Comparison of ENCODE assay signal across 6 cellular contexts in genomic region chr5:160193790-160194189, GRCh38. TPM values are rescaled to one million over a fixed set of nuclear protein-coding genes. Genes with fewer than 3 reads are reported as not detected.
"Had no signal": no experiment of that assay in that cellular context is flagged by ENCODE, and none has a peak within 500 bp of the region (broad histone marks: within the 10 kb centered on the region; RNA-seq: fewer than 3 reads in every experiment).

No MANE protein-coding gene starts in this region.

RNA-seq across cellular contexts. Expression of gene FABP6, which starts 35.5 kb away (rescaled TPM):
- total RNA-seq: subcutaneous adipose tissue, thoracic aorta, thyroid gland, tibial nerve, transverse colon, upper lobe of right lung had no signal
